ENCODE assay signal across 19 cellular contexts in genomic region chr1:17205652-17206051, GRCh38. TPM values are rescaled to one million over a fixed set of nuclear protein-coding genes. Genes with fewer than 3 reads are reported as not detected.
DNase-seq lines count a peak whose midpoint lies in the region; ATAC-seq and TF ChIP-seq lines count a peak whose summit lies in the region.
"Had no signal": no experiment of that assay in that cellular context is flagged by ENCODE, and none has a peak within 500 bp of the region (broad histone marks: within the 10 kb centered on the region; RNA-seq: fewer than 3 reads in every experiment).

No MANE protein-coding gene starts in this region.

- intact Hi-C loops in lower lobe of right lung (cut with DNase I) (no loop called here), head of caudate nucleus (cut with DNase I) (loop anchor here (10.0 kb wide), 1 partner anchor 61 kb away; no protein-coding TSS in a partner anchor)

- POLR2A ChIA-PET in activated naive CD8-positive, alpha-beta T cell treated with anti-CD3 and anti-CD28 coated beads, Interleukin-2, amount 10 ng/mL, durations not matched to agents 7 days and 5 days (lab: Charles Lee) = no interaction called here

- H3K4me3 Mint-ChIP-seq in activated naive CD8-positive, alpha-beta T cell treated with anti-CD3 and anti-CD28 coated beads, Interleukin-2, amount 10 ng/mL, durations not matched to agents 7 days and 5 days = no peak overlapping the region
- no peak overlapping the region for H3K4me3 Mint-ChIP-seq in activated naive CD8-positive, alpha-beta T cell treated with anti-CD3 and anti-CD28 coated beads for 36 hours
- H3K4me3 Mint-ChIP-seq in stimulated activated memory B cell treated with anti-CD40 and anti-IgM and Interleukin-4, amounts not matched to agents 10 μg/mL and 1 μg/mL and 100 μg/mL, for 72 hours = no peak overlapping the region
- H3K4me3 Mint-ChIP-seq: B cell; CD4-positive, alpha-beta T cell had no signal

- H3K36me3 ChIP-seq in RWPE2 (ENCODE audit: low read depth) (no peaks in the 10 kb centered on the region), lower lobe of right lung (no peaks in the 10 kb centered on the region)
- H3K36me3 ChIP-seq: SJCRH30 had no signal

- DNase-seq in activated naive CD8-positive, alpha-beta T cell treated with anti-CD3 and anti-CD28 coated beads, Interleukin-2, amount 10 ng/mL, durations not matched to agents 7 days and 5 days = no peak
- no peak for DNase-seq in activated naive CD8-positive, alpha-beta T cell treated with anti-CD3 and anti-CD28 coated beads for 36 hours
- DNase-seq in RWPE2 (ENCODE audit: low spot score) = no peak
- DNase-seq in lower lobe of right lung = peak; percentile 2
- no peak for DNase-seq in head of caudate nucleus
- DNase-seq: Caco-2; CD4-positive, alpha-beta T cell; DMS153; EL; NCI-H1417; NCI-H187; NCI-H345; NCI-H524 treated with DMSO at 0.1 percent for 48 hours; SJCRH30 had no signal

- no peak for ATAC-seq in activated naive CD8-positive, alpha-beta T cell treated with anti-CD3 and anti-CD28 coated beads, Interleukin-2, amount 10 ng/mL, durations not matched to agents 7 days and 5 days (ENCODE audit: low read depth)
- no peak for ATAC-seq in RWPE2 (ENCODE audit: low read depth)
- ATAC-seq in lower lobe of right lung = no peak
- no peak for ATAC-seq in stimulated activated memory B cell treated with anti-CD40 and anti-IgM and Interleukin-4, amounts not matched to agents 10 μg/mL and 1 μg/mL and 100 μg/mL, for 72 hours
- no peak for ATAC-seq in HG03520 (IDR thresholded peaks at IDR 0.05; ENCODE audit: unreplicated experiment)
- no peak for ATAC-seq in GM21825 (IDR thresholded peaks at IDR 0.05; ENCODE audit: unreplicated experiment)

- H3K9me3 ChIP-seq in RWPE2 (ENCODE audit: severe bottlenecking) (no peaks in the 10 kb centered on the region), lower lobe of right lung (no peaks in the 10 kb centered on the region)
- H3K9me3 ChIP-seq: Caco-2, SJCRH30 had no signal

- no peaks in the 10 kb centered on the region for H3K36me3 Mint-ChIP-seq in activated naive CD8-positive, alpha-beta T cell treated with anti-CD3 and anti-CD28 coated beads, Interleukin-2, amount 10 ng/mL, durations not matched to agents 7 days and 5 days
- no peaks in the 10 kb centered on the region for H3K36me3 Mint-ChIP-seq in activated naive CD8-positive, alpha-beta T cell treated with anti-CD3 and anti-CD28 coated beads for 36 hours
- no peaks in the 10 kb centered on the region for H3K36me3 Mint-ChIP-seq in stimulated activated memory B cell treated with anti-CD40 and anti-IgM and Interleukin-4, amounts not matched to agents 10 μg/mL and 1 μg/mL and 100 μg/mL, for 72 hours

- H3K27ac ChIP-seq in RWPE2 (ENCODE audit: poor library complexity, severe bottlenecking) (peak overlapping the region; percentile 14), lower lobe of right lung (no peak overlapping the region)
- H3K27ac ChIP-seq: KMS-11, SJCRH30 had no signal

- peaks cover 32% of the 10 kb centered on the region for H3K27me3 Mint-ChIP-seq in activated naive CD8-positive, alpha-beta T cell treated with anti-CD3 and anti-CD28 coated beads, Interleukin-2, amount 10 ng/mL, durations not matched to agents 7 days and 5 days
- H3K27me3 Mint-ChIP-seq in activated naive CD8-positive, alpha-beta T cell treated with anti-CD3 and anti-CD28 coated beads for 36 hours = peaks cover 55% of the 10 kb centered on the region
- H3K27me3 Mint-ChIP-seq in stimulated activated memory B cell treated with anti-CD40 and anti-IgM and Interleukin-4, amounts not matched to agents 10 μg/mL and 1 μg/mL and 100 μg/mL, for 72 hours = peaks cover 13% of the 10 kb centered on the region

- H3K4me1 ChIP-seq in RWPE2 (ENCODE audit: insufficient read depth, poor library complexity, severe bottlenecking) (peaks cover 34% of the 10 kb centered on the region), lower lobe of right lung (peaks cover 12% of the 10 kb centered on the region)

- H3K27me3 ChIP-seq in RWPE2 (ENCODE audit: insufficient read depth, poor library complexity, severe bottlenecking) (no peaks in the 10 kb centered on the region), lower lobe of right lung (ENCODE audit: low read depth) (no peaks in the 10 kb centered on the region)
- H3K27me3 ChIP-seq: SJCRH30 had no signal

- peaks cover 59% of the 10 kb centered on the region for H3K4me1 Mint-ChIP-seq in activated naive CD8-positive, alpha-beta T cell treated with anti-CD3 and anti-CD28 coated beads, Interleukin-2, amount 10 ng/mL, durations not matched to agents 7 days and 5 days
- H3K4me1 Mint-ChIP-seq in activated naive CD8-positive, alpha-beta T cell treated with anti-CD3 and anti-CD28 coated beads for 36 hours = peaks cover 36% of the 10 kb centered on the region
- H3K4me1 Mint-ChIP-seq in stimulated activated memory B cell treated with anti-CD40 and anti-IgM and Interleukin-4, amounts not matched to agents 10 μg/mL and 1 μg/mL and 100 μg/mL, for 72 hours = peaks cover 56% of the 10 kb centered on the region

- no peaks in the 10 kb centered on the region for H3K9me3 Mint-ChIP-seq in activated naive CD8-positive, alpha-beta T cell treated with anti-CD3 and anti-CD28 coated beads, Interleukin-2, amount 10 ng/mL, durations not matched to agents 7 days and 5 days
- no peaks in the 10 kb centered on the region for H3K9me3 Mint-ChIP-seq in activated naive CD8-positive, alpha-beta T cell treated with anti-CD3 and anti-CD28 coated beads for 36 hours
- H3K9me3 Mint-ChIP-seq in stimulated activated memory B cell treated with anti-CD40 and anti-IgM and Interleukin-4, amounts not matched to agents 10 μg/mL and 1 μg/mL and 100 μg/mL, for 72 hours = no peaks in the 10 kb centered on the region
- H3K9me3 Mint-ChIP-seq: CD4-positive, alpha-beta T cell had no signal

- peak overlapping the region; percentile 52 for H3K27ac Mint-ChIP-seq in activated naive CD8-positive, alpha-beta T cell treated with anti-CD3 and anti-CD28 coated beads, Interleukin-2, amount 10 ng/mL, durations not matched to agents 7 days and 5 days
- H3K27ac Mint-ChIP-seq in activated naive CD8-positive, alpha-beta T cell treated with anti-CD3 and anti-CD28 coated beads for 36 hours = no peak overlapping the region
- H3K27ac Mint-ChIP-seq in stimulated activated memory B cell treated with anti-CD40 and anti-IgM and Interleukin-4, amounts not matched to agents 10 μg/mL and 1 μg/mL and 100 μg/mL, for 72 hours = peak overlapping the region; percentile 23
- H3K27ac Mint-ChIP-seq: B cell; CD4-positive, alpha-beta T cell had no signal

- no peak for TF ChIP-seq CTCF in RWPE2 (IDR thresholded peaks at IDR 0.05; ENCODE audit: poor library complexity, severe bottlenecking)
- TF ChIP-seq CTCF in lower lobe of right lung (IDR thresholded peaks at IDR 0.05) = no peak

- H3K4me3 ChIP-seq in RWPE2 (ENCODE audit: severe bottlenecking) (no peak overlapping the region), lower lobe of right lung (no peak overlapping the region)
- H3K4me3 ChIP-seq: SJCRH30 had no signal

RNA-seq across cellular contexts. Expression of gene PADI1, which starts 0.7 kb away (rescaled TPM):
- total RNA-seq in activated naive CD8-positive, alpha-beta T cell treated with anti-CD3 and anti-CD28 coated beads, Interleukin-2, amount 10 ng/mL, durations not matched to agents 7 days and 5 days = not detected
- not detected for total RNA-seq in activated naive CD8-positive, alpha-beta T cell treated with anti-CD3 and anti-CD28 coated beads for 36 hours
- not detected for total RNA-seq in lower lobe of right lung
- total RNA-seq: B cell; Caco-2; CD4-positive, alpha-beta T cell had no signal

RNA-seq across cellular contexts. Expression of gene PADI3, which starts 43.2 kb away (rescaled TPM):
- not detected for total RNA-seq in activated naive CD8-positive, alpha-beta T cell treated with anti-CD3 and anti-CD28 coated beads, Interleukin-2, amount 10 ng/mL, durations not matched to agents 7 days and 5 days
- not detected for total RNA-seq in activated naive CD8-positive, alpha-beta T cell treated with anti-CD3 and anti-CD28 coated beads for 36 hours
- not detected for total RNA-seq in lower lobe of right lung
- total RNA-seq: B cell; Caco-2; CD4-positive, alpha-beta T cell had no signal
